In genomic region chr15:48177875-48178611, GRCh38 we compare ENCODE assay signal across 7 cellular contexts. TPM values are rescaled to one million over a fixed set of nuclear protein-coding genes. Genes with fewer than 3 reads are reported as not detected.
DNase-seq lines count a peak whose midpoint lies in the region; ATAC-seq and TF ChIP-seq lines count a peak whose summit lies in the region.

MYEF2 (minus strand) TSS chr15:48178295; CDS start chr15:48178237, 58 bp downstream.

- no peaks in the 10 kb centered on the region for H3K9me3 ChIP-seq in duodenal mucosa (ENCODE audit: control insufficient read depth in 1 of 2, low read length in 2 of 2)
- no peaks in the 10 kb centered on the region for H3K9me3 ChIP-seq in liver (ENCODE audit: control insufficient read depth in 4 of 4, low read length in 3 of 4)

- no peaks in the 10 kb centered on the region for H3K36me3 ChIP-seq in duodenal mucosa (ENCODE audit: control insufficient read depth in 1 of 2, insufficient read depth in 2 of 2, low read length in 2 of 2)
- H3K36me3 ChIP-seq in liver (ENCODE audit: control insufficient read depth in 4 of 4, insufficient read depth in 3 of 4, low read depth in 1 of 4, low read length in 3 of 4) = no peaks in the 10 kb centered on the region

- H3K27me3 ChIP-seq in duodenal mucosa (ENCODE audit: control insufficient read depth in 1 of 2, insufficient read depth in 2 of 2, low read length in 2 of 2) = peaks cover 0 to 4% of the 10 kb centered on the region in 2 donors
- peaks cover 0 to 6% (median 1%) of the 10 kb centered on the region in 4 donors for H3K27me3 ChIP-seq in liver (ENCODE audit: control insufficient read depth in 4 of 4, insufficient read depth in 4 of 4, low read length in 3 of 4)

- WGBS in liver = 4% methylated on average over 66 of the region's 66 CpGs

- TF ChIP-seq RAD21 in liver (IDR thresholded peaks at IDR 0.05) = no peak

- peak; percentile 68 for DNase-seq in NCI-H2196 (lab: John Stamatoyannopoulos, UW; ENCODE audit: unreplicated experiment)
- peak; percentile 52 to 53 for DNase-seq in activated CD4-positive, alpha-beta T cell treated with anti-CD3 and anti-CD28 coated beads, Interleukin-2, amount 50 U/mL, for 4 hours
- DNase-seq in stimulated activated CD4-positive, alpha-beta T cell treated with anti-CD3 and anti-CD28 coated beads, Interleukin-4, amount 100 ng/mL, for 1 hour = peak; percentile 71

- H3K9ac ChIP-seq in duodenal mucosa (ENCODE audit: low read depth in 1 of 2, low read length in 2 of 2) (peak within 1 kb of the TSS in 1 of 2 donors; percentile 27), liver (ENCODE audit: low read depth in 1 of 2, low read length in 2 of 2) (no peak within 1 kb of the TSS)

- no peak for TF ChIP-seq CTCF in liver (IDR thresholded peaks at IDR 0.05; ENCODE audit: low read depth, low read length, missing input control)

- H3K4me3 ChIP-seq in duodenal mucosa (ENCODE audit: low read depth in 1 of 2, low read length in 2 of 2) = peak within 1 kb of the TSS; percentile 57 to 72
- peak within 1 kb of the TSS in 2 of 3 donors; percentile 32 to 54 for H3K4me3 ChIP-seq in liver (ENCODE audit: low read depth in 1 of 3, low read length in 3 of 3)

- H3K27ac ChIP-seq in duodenal mucosa (ENCODE audit: low read depth, low read length) = no peak within 1 kb of the TSS
- no peak within 1 kb of the TSS for H3K27ac ChIP-seq in liver (ENCODE audit: low read depth in 1 of 2, low read length in 2 of 2)

- ATAC-seq in GM18519 (IDR thresholded peaks at IDR 0.05; ENCODE audit: low FRiP score, unreplicated experiment) (peak; percentile 61), HG02973 (IDR thresholded peaks at IDR 0.05; ENCODE audit: unreplicated experiment) (peak; percentile 77)

- H3K4me1 ChIP-seq in duodenal mucosa (ENCODE audit: control insufficient read depth in 1 of 2, insufficient read depth in 2 of 2, low read length in 2 of 2) = peaks cover 0 to 10% of the 10 kb centered on the region in 2 donors
- H3K4me1 ChIP-seq in liver (ENCODE audit: control insufficient read depth in 4 of 4, insufficient read depth in 4 of 4, low read length in 3 of 4) = peaks cover 0 to 8% (median 0%) of the 10 kb centered on the region in 4 donors

TF ChIP-seq in liver, 16 proteins besides CTCF, POLR2A, EP300 and RAD21:
- TF ChIP-seq GABPA (IDR thresholded peaks at IDR 0.05 in 1 of 2, conservative IDR thresholded peaks at IDR 0.05 in 1 of 2) = no peak
- no peak for TF ChIP-seq EGR1 (IDR thresholded peaks at IDR 0.05; ENCODE audit: low read depth in 2 of 2)
- TF ChIP-seq NR2F2 (IDR thresholded peaks at IDR 0.05) = no peak
- TF ChIP-seq, protein P1, sequence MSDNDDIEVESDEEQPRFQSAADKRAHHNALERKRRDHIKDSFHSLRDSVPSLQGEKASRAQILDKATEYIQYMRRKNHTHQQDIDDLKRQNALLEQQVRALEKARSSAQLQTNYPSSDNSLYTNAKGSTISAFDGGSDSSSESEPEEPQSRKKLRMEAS (IDR thresholded peaks at IDR 0.05) = no peak
- TF ChIP-seq, protein P2, sequence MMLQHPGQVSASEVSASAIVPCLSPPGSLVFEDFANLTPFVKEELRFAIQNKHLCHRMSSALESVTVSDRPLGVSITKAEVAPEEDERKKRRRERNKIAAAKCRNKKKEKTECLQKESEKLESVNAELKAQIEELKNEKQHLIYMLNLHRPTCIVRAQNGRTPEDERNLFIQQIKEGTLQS (IDR thresholded peaks at IDR 0.05) = no peak
- TF ChIP-seq SP1 (IDR thresholded peaks at IDR 0.05) = no peak
- no peak for TF ChIP-seq REST (IDR thresholded peaks at IDR 0.05)
- no peak for TF ChIP-seq RXRA (IDR thresholded peaks at IDR 0.05)
- no peak for TF ChIP-seq JUND (IDR thresholded peaks at IDR 0.05)
- TF ChIP-seq HNF4A (conservative IDR thresholded peaks at IDR 0.05) = no peak
- no peak for TF ChIP-seq HNF4G (IDR thresholded peaks at IDR 0.05)
- TF ChIP-seq ZBTB33 (IDR thresholded peaks at IDR 0.05) = no peak
- TF ChIP-seq FOXA1 (IDR thresholded peaks at IDR 0.05) = no peak
- no peak for TF ChIP-seq FOXA2 (IDR thresholded peaks at IDR 0.05)
- no peak for TF ChIP-seq TAF1 (conservative IDR thresholded peaks at IDR 0.05)
- no peak for TF ChIP-seq YY1 (IDR thresholded peaks at IDR 0.05)

RNA-seq across cellular contexts. Expression of gene MYEF2, which starts in this region (rescaled TPM):
- total RNA-seq in liver = 1 to 10 TPM in 1 of 2 donors, under 1 TPM in 1; 0.42 to 1.2 TPM
- polyA plus RNA-seq in liver = under 1 TPM; 0.07 to 0.25 TPM
